ENCODE assay signal across 2 cellular contexts in genomic region chr7:142797342-142797798, GRCh38.
TF ChIP-seq lines count a peak whose summit lies in the region.

No MANE protein-coding gene starts in this region.

TF ChIP-seq in IMR-90, 13 proteins besides CTCF, POLR2A, EP300 and RAD21:
- TF ChIP-seq BHLHE40 (IDR thresholded peaks at IDR 0.05; ENCODE audit: low read depth, low read length), result no peak

TF ChIP-seq in H1, 55 proteins besides CTCF, POLR2A, EP300 and RAD21:
- TF ChIP-seq EZH2 (IDR thresholded peaks at IDR 0.05; ENCODE audit: low read depth, low read length, severe bottlenecking) (peak; percentile 41), SUZ12 (IDR thresholded peaks at IDR 0.05; ENCODE audit: low read length) (peak; percentile 60; the same call in 1 of the 2 replicates), TBP (IDR thresholded peaks at IDR 0.05; ENCODE audit: low read depth, low read length) (no peak), SRF (IDR thresholded peaks at IDR 0.05; ENCODE audit: low read depth, low read length) (no peak), KDM4A (IDR thresholded peaks at IDR 0.05; ENCODE audit: low read depth, low read length, severe bottlenecking) (peak; percentile 15)
TF ChIP-seq in H1: peak in this region for 3.
